19 cellular contexts compared by ENCODE assay signal in the genomic region with DNA sequence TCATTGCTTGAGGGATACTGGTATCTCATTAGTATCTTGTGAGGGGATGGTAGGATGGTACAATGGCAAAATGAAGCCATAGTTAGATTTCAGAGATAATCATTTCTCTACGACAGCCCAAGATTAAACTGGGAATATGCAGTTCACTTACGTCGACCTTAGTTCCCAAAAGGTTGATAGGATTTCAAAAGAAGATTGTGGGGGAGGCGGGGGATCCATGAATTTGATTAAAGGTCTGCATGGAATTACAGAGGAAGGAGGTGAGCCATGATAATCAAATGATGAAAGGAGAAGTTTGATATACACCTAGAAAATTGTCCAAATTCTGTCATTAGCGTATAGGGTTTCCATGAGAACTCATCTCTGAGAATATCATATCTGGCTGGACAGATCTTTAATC.
DNase-seq lines count a peak whose midpoint lies in the region; ATAC-seq and TF ChIP-seq lines count a peak whose summit lies in the region.
"Had no signal": no experiment of that assay in that cellular context is flagged by ENCODE, and none has a peak within 500 bp of the region (broad histone marks: within the 10 kb centered on the region; RNA-seq: fewer than 3 reads in every experiment).

No MANE protein-coding gene starts in this region.

- no peak overlapping the region for H3K4me3 Mint-ChIP-seq in T-helper 1 cell treated with Interleukin-12 subunit alpha and Interleukin-12 subunit beta and Interleukin-4 antibody, amounts not matched to agents 30 μg/mL and 1 μg/mL, for 36 hours
- no peak overlapping the region for H3K4me3 Mint-ChIP-seq in stimulated activated naive CD8-positive, alpha-beta T cell treated with anti-CD3 and anti-CD28 coated beads, Interleukin-15, Interleukin-2, amounts not matched to agents 100 ng/mL and 50 ng/mL, for 24 hours
- H3K4me3 Mint-ChIP-seq in H9: no peak overlapping the region
- H3K4me3 Mint-ChIP-seq: HFFc6 had no signal

- H4K20me1 ChIP-seq in H9 (ENCODE audit: control insufficient read depth, insufficient read depth, insufficient read length): peaks cover 3% of the 10 kb centered on the region

- H3K56ac ChIP-seq in H9 (ENCODE audit: insufficient read length, low read depth, low read length): no peak overlapping the region

- peaks cover 71% of the 10 kb centered on the region for H3K4me1 Mint-ChIP-seq in T-helper 1 cell treated with Interleukin-12 subunit alpha and Interleukin-12 subunit beta and Interleukin-4 antibody, amounts not matched to agents 30 μg/mL and 1 μg/mL, for 36 hours (ENCODE audit: low read depth)
- peaks cover 41% of the 10 kb centered on the region for H3K4me1 Mint-ChIP-seq in stimulated activated naive CD8-positive, alpha-beta T cell treated with anti-CD3 and anti-CD28 coated beads, Interleukin-15, Interleukin-2, amounts not matched to agents 100 ng/mL and 50 ng/mL, for 24 hours (ENCODE audit: low read depth)
- peaks cover 18 to 23% of the 10 kb centered on the region in 2 experiments for H3K4me1 Mint-ChIP-seq in H9

- no peak overlapping the region for H4K91ac ChIP-seq in H9 (ENCODE audit: insufficient read length, low read depth, low read length)

- DNase-seq in T-helper 1 cell (no peak), right cardiac atrium (no peak), H9 (no peak), cerebellum (ENCODE audit: low spot score) (no peak), thyroid gland (no peak)
- no peak for DNase-seq in stimulated activated naive CD8-positive, alpha-beta T cell treated with anti-CD3 and anti-CD28 coated beads, Interleukin-15, Interleukin-2, amounts not matched to agents 100 U/mL and 50 U/mL, for 24 hours
- DNase-seq: activated CD8-positive, alpha-beta memory T cell treated with anti-CD3 and anti-CD28 coated beads for 24 hours; activated effector memory CD4-positive, alpha-beta T cell treated with anti-CD3 and anti-CD28 coated beads, Interleukin-2, amount 50 U/mL, for 16 hours; BE2C; colonic mucosa; DMS153; HFFc6; NCI-H1436; NCI-H526; right lobe of liver; upper lobe of left lung had no signal

- no peak overlapping the region for H2BK20ac ChIP-seq in H9 (ENCODE audit: low read depth, low read length, poor library complexity, severe bottlenecking)

- no peak overlapping the region for H3K4me2 ChIP-seq in H9 (ENCODE audit: insufficient read depth, insufficient read length, low read length)

- no peak overlapping the region for H2BK5ac ChIP-seq in H9 (ENCODE audit: insufficient read length, low read length)

- H3K79me1 ChIP-seq in H9 (ENCODE audit: insufficient read depth, low read depth, low read length, poor library complexity, severe bottlenecking): no peaks in the 10 kb centered on the region

- no peak overlapping the region for H3K4me3 ChIP-seq in right cardiac atrium (ENCODE audit: low read length)
- no peak overlapping the region for H3K4me3 ChIP-seq in thyroid gland (replicated peaks in 1 of 3)
- H3K4me3 ChIP-seq: colonic mucosa, right lobe of liver, upper lobe of left lung had no signal

- no peak overlapping the region for H2BK12ac ChIP-seq in H9 (ENCODE audit: insufficient read length, low read depth, low read length)

- no peak overlapping the region for H2AK5ac ChIP-seq in H9 (ENCODE audit: insufficient read length, low read length)

- intact Hi-C loops in right cardiac atrium (cut with DNase I): no loop called here
- intact Hi-C loops in thyroid gland (cut with DNase I): no loop called here

- no peaks in the 10 kb centered on the region for H3K27me3 Mint-ChIP-seq in T-helper 1 cell treated with Interleukin-12 subunit alpha and Interleukin-12 subunit beta and Interleukin-4 antibody, amounts not matched to agents 30 μg/mL and 1 μg/mL, for 36 hours (ENCODE audit: low read depth)
- no peaks in the 10 kb centered on the region for H3K27me3 Mint-ChIP-seq in stimulated activated naive CD8-positive, alpha-beta T cell treated with anti-CD3 and anti-CD28 coated beads, Interleukin-15, Interleukin-2, amounts not matched to agents 100 ng/mL and 50 ng/mL, for 24 hours
- no peaks in the 10 kb centered on the region for H3K27me3 Mint-ChIP-seq in H9 (ENCODE audit: low read depth)

- no peak overlapping the region for H3K18ac ChIP-seq in H9 (ENCODE audit: insufficient read length, low read depth, low read length)

- H3K79me2 ChIP-seq in H9 (ENCODE audit: insufficient read depth, low read length): no peaks in the 10 kb centered on the region

- no peak overlapping the region for H3K14ac ChIP-seq in H9 (ENCODE audit: insufficient read depth, low read length)

- peaks cover 54% of the 10 kb centered on the region for H3K36me3 Mint-ChIP-seq in T-helper 1 cell treated with Interleukin-12 subunit alpha and Interleukin-12 subunit beta and Interleukin-4 antibody, amounts not matched to agents 30 μg/mL and 1 μg/mL, for 36 hours (ENCODE audit: low read depth)
- H3K36me3 Mint-ChIP-seq in stimulated activated naive CD8-positive, alpha-beta T cell treated with anti-CD3 and anti-CD28 coated beads, Interleukin-15, Interleukin-2, amounts not matched to agents 100 ng/mL and 50 ng/mL, for 24 hours (ENCODE audit: low read depth): peaks cover 92% of the 10 kb centered on the region
- no peaks in the 10 kb centered on the region for H3K36me3 Mint-ChIP-seq in H9 (ENCODE audit: insufficient read depth in 1 of 3, low read depth in 3 of 3)

- ATAC-seq in stimulated activated naive CD8-positive, alpha-beta T cell treated with anti-CD3 and anti-CD28 coated beads, Interleukin-15, Interleukin-2, amounts not matched to agents 100 U/mL and 50 U/mL, for 24 hours: no peak
- ATAC-seq in right cardiac atrium: no peak
- ATAC-seq: right lobe of liver had no signal

- no peak overlapping the region for H2BK15ac ChIP-seq in H9 (ENCODE audit: low read depth, low read length)

- H3K27me3 ChIP-seq in right cardiac atrium (ENCODE audit: control insufficient read depth, insufficient read depth) (no peaks in the 10 kb centered on the region), H9 (ENCODE audit: insufficient read depth, low read length) (no peaks in the 10 kb centered on the region), thyroid gland (no peaks in the 10 kb centered on the region)
- H3K27me3 ChIP-seq: BE2C, colonic mucosa, right lobe of liver, upper lobe of left lung had no signal

- H3K27ac Mint-ChIP-seq in T-helper 1 cell treated with Interleukin-12 subunit alpha and Interleukin-12 subunit beta and Interleukin-4 antibody, amounts not matched to agents 30 μg/mL and 1 μg/mL, for 36 hours: peak overlapping the region; percentile 13
- peak overlapping the region; percentile 90 for H3K27ac Mint-ChIP-seq in stimulated activated naive CD8-positive, alpha-beta T cell treated with anti-CD3 and anti-CD28 coated beads, Interleukin-15, Interleukin-2, amounts not matched to agents 100 ng/mL and 50 ng/mL, for 24 hours
- no peak overlapping the region for H3K27ac Mint-ChIP-seq in H9
- H3K27ac Mint-ChIP-seq: HFFc6 had no signal

- H3K4ac ChIP-seq in H9 (ENCODE audit: low read depth, low read length): no peak overlapping the region

- no peaks in the 10 kb centered on the region for H3K9me3 ChIP-seq in right cardiac atrium (ENCODE audit: control insufficient read depth, low read length)
- no peaks in the 10 kb centered on the region for H3K9me3 ChIP-seq in H9 (ENCODE audit: control insufficient read depth, low read depth, low read length)
- no peaks in the 10 kb centered on the region for H3K9me3 ChIP-seq in thyroid gland
- H3K9me3 ChIP-seq: BE2C, colonic mucosa, right lobe of liver, upper lobe of left lung had no signal

- H3K23me2 ChIP-seq in H9 (ENCODE audit: insufficient read length, low read depth, low read length, poor library complexity, severe bottlenecking): no peaks in the 10 kb centered on the region

- no peak overlapping the region for H3K23ac ChIP-seq in H9 (ENCODE audit: insufficient read length, low read depth, low read length)

- H3K27ac ChIP-seq in right cardiac atrium (ENCODE audit: low read length): peak overlapping the region; percentile 68
- no peak overlapping the region for H3K27ac ChIP-seq in H9 (ENCODE audit: insufficient read length, low read depth, low read length)
- H3K27ac ChIP-seq in thyroid gland: no peak overlapping the region
- H3K27ac ChIP-seq: 22Rv1, colonic mucosa, right lobe of liver, upper lobe of left lung had no signal

- no peak for TF ChIP-seq POLR2A in thyroid gland (IDR thresholded peaks at IDR 0.05)

- no peak overlapping the region for H3T11ph ChIP-seq in H9 (ENCODE audit: low read length)

- H3K9ac ChIP-seq in H9 (ENCODE audit: extremely low read depth, insufficient read length, low read length): no peak overlapping the region

- H4K5ac ChIP-seq in H9 (ENCODE audit: insufficient read length, low read depth, low read length): no peak overlapping the region

- H4K8ac ChIP-seq in H9 (replicated peaks; ENCODE audit: insufficient read length, low read depth, low read length): no peak overlapping the region

- H3K4me1 ChIP-seq in right cardiac atrium (ENCODE audit: control insufficient read depth, insufficient read depth, low read length) (peaks cover 11% of the 10 kb centered on the region), H9 (ENCODE audit: insufficient read depth, low read length) (peaks cover 5% of the 10 kb centered on the region; the same call in 1 of the 2 replicates), thyroid gland (no peaks in the 10 kb centered on the region)
- H3K4me1 ChIP-seq: BE2C, right lobe of liver had no signal

- H2AFZ ChIP-seq in H9 (ENCODE audit: low read length): no peak overlapping the region

- H3K36me3 ChIP-seq in thyroid gland: no peaks in the 10 kb centered on the region
- H3K36me3 ChIP-seq: BE2C, colonic mucosa, right lobe of liver had no signal

- WGBS in right cardiac atrium: 93% methylated on average over 5 of the region's 5 CpGs
- WGBS in H9 (ENCODE audit: extremely low coverage, insufficient read length, low lambda C conversion rate): no CpG with 5 or more reads among the region's 5 CpGs
- 96 to 98% methylated on average over 5 of the region's 5 CpGs for WGBS in thyroid gland, 2 donors

- no peak for TF ChIP-seq CTCF in H9 (conservative IDR thresholded peaks at IDR 0.05)
- TF ChIP-seq CTCF in thyroid gland (IDR thresholded peaks at IDR 0.05): no peak

- H2BK120ac ChIP-seq in H9 (ENCODE audit: low read depth, low read length, poor library complexity, severe bottlenecking): no peak overlapping the region

- no peaks in the 10 kb centered on the region for H3K9me3 Mint-ChIP-seq in T-helper 1 cell treated with Interleukin-12 subunit alpha and Interleukin-12 subunit beta and Interleukin-4 antibody, amounts not matched to agents 30 μg/mL and 1 μg/mL, for 36 hours
- no peaks in the 10 kb centered on the region for H3K9me3 Mint-ChIP-seq in stimulated activated naive CD8-positive, alpha-beta T cell treated with anti-CD3 and anti-CD28 coated beads, Interleukin-15, Interleukin-2, amounts not matched to agents 100 ng/mL and 50 ng/mL, for 24 hours
- no peaks in the 10 kb centered on the region for H3K9me3 Mint-ChIP-seq in H9

Comparison
In these comparisons a context has a peak if more than half of its experiments do, and no peak if none do; other contexts are left out.
1. H3K27ac Mint-ChIP-seq: peak in T-helper 1 cell treated with Interleukin-12 subunit alpha and Interleukin-12 subunit beta and Interleukin-4 antibody, amounts not matched to agents 30 μg/mL and 1 μg/mL, for 36 hours (single experiment) and stimulated activated naive CD8-positive, alpha-beta T cell treated with anti-CD3 and anti-CD28 coated beads, Interleukin-15, Interleukin-2, amounts not matched to agents 100 ng/mL and 50 ng/mL, for 24 hours (single experiment); none in H9 (0 of 3).